In the genomic region with DNA sequence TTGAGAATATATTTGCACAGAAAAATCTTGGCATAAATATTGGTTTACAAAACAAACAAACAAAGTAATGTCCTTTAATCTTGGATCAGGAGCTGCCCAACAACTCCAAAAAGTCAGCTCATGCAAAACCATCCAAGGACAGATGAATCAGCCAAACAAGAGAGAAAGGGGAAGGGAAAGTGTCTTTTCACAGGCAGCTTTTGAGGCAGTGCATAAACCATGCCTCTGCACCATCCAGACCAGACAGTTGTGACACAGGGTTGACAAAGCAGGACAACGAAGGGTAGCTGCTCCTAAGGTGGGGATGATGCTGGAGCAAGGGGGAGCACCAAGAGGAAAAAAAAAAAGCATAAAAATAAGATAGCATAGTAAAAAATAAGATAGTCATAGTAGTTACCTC, we compare ENCODE assay signal across 23 cellular contexts. TPM values are rescaled to one million over a fixed set of nuclear protein-coding genes. Genes with fewer than 3 reads are reported as not detected.
DNase-seq lines count a peak whose midpoint lies in the region; ATAC-seq and TF ChIP-seq lines count a peak whose summit lies in the region.
"Had no signal": no experiment of that assay in that cellular context is flagged by ENCODE, and none has a peak within 500 bp of the region (broad histone marks: within the 10 kb centered on the region; RNA-seq: fewer than 3 reads in every experiment).

No MANE protein-coding gene starts in this region.

- H3K27ac ChIP-seq in neural progenitor cell (no peak overlapping the region), vagina (no peak overlapping the region)
- H3K27ac ChIP-seq: right atrium auricular region, thoracic aorta had no signal

- TF ChIP-seq CTCF in neural progenitor cell (IDR thresholded peaks at IDR 0.05), result no peak
- TF ChIP-seq CTCF in vagina (IDR thresholded peaks at IDR 0.05), result no peak
- no peak for TF ChIP-seq CTCF in Calu3 (IDR thresholded peaks at IDR 0.05; ENCODE audit: unreplicated experiment)

- H3K27me3 Mint-ChIP-seq in IgD-negative memory B cell (no peaks in the 10 kb centered on the region), neural progenitor cell (ENCODE audit: insufficient read depth, low read depth) (peaks cover 6% of the 10 kb centered on the region), Calu3 (ENCODE audit: unreplicated experiment) (no peaks in the 10 kb centered on the region)

- H3K4me1 Mint-ChIP-seq in IgD-negative memory B cell, result peaks cover 40 to 54% (median 50%) of the 10 kb centered on the region in 3 donors
- H3K4me1 Mint-ChIP-seq in neural progenitor cell, result no peaks in the 10 kb centered on the region
- H3K4me1 Mint-ChIP-seq in Calu3 (ENCODE audit: low read depth, unreplicated experiment), result no peaks in the 10 kb centered on the region
- H3K4me1 Mint-ChIP-seq: activated naive CD4-positive, alpha-beta T cell treated with anti-CD3 and anti-CD28 coated beads, Interleukin-2, amount 50 U/mL, for 24 hours had no signal

- H3K9me3 Mint-ChIP-seq in IgD-negative memory B cell (no peaks in the 10 kb centered on the region), neural progenitor cell (no peaks in the 10 kb centered on the region), Calu3 (ENCODE audit: low read depth, unreplicated experiment) (no peaks in the 10 kb centered on the region)
- H3K9me3 Mint-ChIP-seq: activated CD4-positive, alpha-beta T cell treated with anti-CD3 and anti-CD28 coated beads, Interleukin-2, amount 10 ng/mL, durations not matched to agents 24 days and 14 days; activated naive CD4-positive, alpha-beta T cell treated with anti-CD3 and anti-CD28 coated beads, Interleukin-2, amount 50 U/mL, for 24 hours; T-helper 2 cell treated with Interferon-gamma antibody and Interleukin-4, amounts not matched to agents 5 μg/mL and 100 μg/mL, for 36 hours had no signal

- intact Hi-C loops in vagina (cut with DNase I) (no loop called here), Calu3 (cut with micrococcal nuclease; ENCODE audit: unreplicated experiment) (no loop called here)

- no peaks in the 10 kb centered on the region for H3F3A ChIP-seq in neural progenitor cell (ENCODE audit: low read depth)

- no peaks in the 10 kb centered on the region for H3K9me3 ChIP-seq in neural progenitor cell (ENCODE audit: low read depth)
- no peaks in the 10 kb centered on the region for H3K9me3 ChIP-seq in vagina
- H3K9me3 ChIP-seq: body of pancreas, right atrium auricular region, thoracic aorta had no signal

- H3K4me3 ChIP-seq in neural progenitor cell (no peak overlapping the region), vagina (no peak overlapping the region)
- H3K4me3 ChIP-seq: body of pancreas, K562, right atrium auricular region, thoracic aorta had no signal

- TF ChIP-seq POLR2A in vagina (IDR thresholded peaks at IDR 0.05), result no peak

- H3K4me2 ChIP-seq in neural progenitor cell, result no peak overlapping the region

- H3K9ac ChIP-seq in neural progenitor cell, result no peak overlapping the region

- H3K36me3 ChIP-seq in neural progenitor cell, result no peaks in the 10 kb centered on the region
- no peaks in the 10 kb centered on the region for H3K36me3 ChIP-seq in vagina
- H3K36me3 ChIP-seq: right atrium auricular region, thoracic aorta had no signal

- H3K27me3 ChIP-seq in neural progenitor cell, result no peaks in the 10 kb centered on the region
- H3K27me3 ChIP-seq in vagina, result no peaks in the 10 kb centered on the region
- H3K27me3 ChIP-seq: body of pancreas, right atrium auricular region had no signal

- H3K27ac Mint-ChIP-seq in IgD-negative memory B cell, result peak overlapping the region in 2 of 3 donors; percentile 19 to 80
- peak overlapping the region; percentile 4 for H3K27ac Mint-ChIP-seq in neural progenitor cell
- no peak overlapping the region for H3K27ac Mint-ChIP-seq in Calu3 (ENCODE audit: unreplicated experiment)
- H3K27ac Mint-ChIP-seq: activated CD4-positive, alpha-beta T cell treated with anti-CD3 and anti-CD28 coated beads, Interleukin-2, amount 10 ng/mL, durations not matched to agents 24 days and 14 days; activated naive CD4-positive, alpha-beta T cell treated with anti-CD3 and anti-CD28 coated beads, Interleukin-2, amount 50 U/mL, for 24 hours; T-helper 2 cell treated with Interferon-gamma antibody and Interleukin-4, amounts not matched to agents 5 μg/mL and 100 μg/mL, for 36 hours had no signal

- peaks cover 20% of the 10 kb centered on the region for H3K36me3 Mint-ChIP-seq in IgD-negative memory B cell
- no peaks in the 10 kb centered on the region for H3K36me3 Mint-ChIP-seq in neural progenitor cell
- H3K36me3 Mint-ChIP-seq in Calu3 (ENCODE audit: insufficient read depth, unreplicated experiment), result no peaks in the 10 kb centered on the region
- H3K36me3 Mint-ChIP-seq: activated naive CD4-positive, alpha-beta T cell treated with anti-CD3 and anti-CD28 coated beads, Interleukin-2, amount 50 U/mL, for 24 hours had no signal

- no peak overlapping the region for H2AFZ ChIP-seq in neural progenitor cell (replicated peaks)

- peak; percentile 42 for ATAC-seq in GM18511 (IDR thresholded peaks at IDR 0.05; ENCODE audit: unreplicated experiment)
- ATAC-seq: body of pancreas, K562 had no signal

- CTCF ChIA-PET in Calu3 (lab: Charles Lee), result interaction anchor here (0.5 kb wide), 1 partner anchor 58 kb away, joined by 3 read pairs; no protein-coding TSS in a partner anchor

- H3K4me3 Mint-ChIP-seq in IgD-negative memory B cell (peak overlapping the region in 3 of 4 donors; percentile 39 to 76 (median 69)), neural progenitor cell (no peak overlapping the region), Calu3 (ENCODE audit: low read depth, unreplicated experiment) (no peak overlapping the region)
- H3K4me3 Mint-ChIP-seq: activated CD4-positive, alpha-beta T cell treated with anti-CD3 and anti-CD28 coated beads, Interleukin-2, amount 10 ng/mL, durations not matched to agents 24 days and 14 days; activated naive CD4-positive, alpha-beta T cell treated with anti-CD3 and anti-CD28 coated beads, Interleukin-2, amount 50 U/mL, for 24 hours; T-helper 2 cell treated with Interferon-gamma antibody and Interleukin-4, amounts not matched to agents 5 μg/mL and 100 μg/mL, for 36 hours had no signal

- no peaks in the 10 kb centered on the region for H4K20me1 ChIP-seq in neural progenitor cell (ENCODE audit: low read depth)

- no peaks in the 10 kb centered on the region for H3K79me2 ChIP-seq in neural progenitor cell (ENCODE audit: low read depth)

- DNase-seq in SIG-M5 treated with dmso at 0.1 percent for 504 hours (lab: John Stamatoyannopoulos, UW; ENCODE audit: unreplicated experiment), result peak; percentile 91
- no peak for DNase-seq in neural progenitor cell (ENCODE audit: low spot score)
- DNase-seq in vagina (ENCODE audit: extremely low spot score in 2 of 2), result no peak
- no peak for DNase-seq in NCI-H1694 (lab: John Stamatoyannopoulos, UW)
- DNase-seq in NCI-H2196 (lab: John Stamatoyannopoulos, UW; ENCODE audit: unreplicated experiment), result no peak
- no peak for DNase-seq in Calu3
- DNase-seq: activated CD4-positive, alpha-beta T cell treated with anti-CD3 and anti-CD28 coated beads, Interleukin-2, amount 10 ng/mL, durations not matched to agents 24 days and 14 days; dermis blood vessel endothelial cell; mammary epithelial cell; NCI-H187 treated with DMSO at 0.1 percent for 48 hours; NCI-H526 treated with DMSO at 0.1 percent for 48 hours; stimulated activated CD4-positive, alpha-beta T cell treated with anti-CD3 and anti-CD28 coated beads, Interleukin-1b, Interleukin-23, amount 100 ng/mL, for 48 hours had no signal

- no peaks in the 10 kb centered on the region for H3K4me1 ChIP-seq in neural progenitor cell
- H3K4me1 ChIP-seq in vagina, result no peaks in the 10 kb centered on the region
- H3K4me1 ChIP-seq: body of pancreas, right atrium auricular region had no signal

- no TSS peak for BruUV-seq in Calu3 (replicated peaks; lab: Mats Ljungman, UMichigan)

RNA-seq across cellular contexts. Expression of a gene that starts 8.7 kb away (rescaled TPM):
- 85.1 TPM for polyA plus RNA-seq in IgD-negative memory B cell
- not detected in 2 replicates for total RNA-seq in neural progenitor cell (ENCODE audit: low replicate concordance)
- 0.98 TPM for total RNA-seq in vagina
- 0.24 TPM in 1 of 2 replicates, not detected in the other for total RNA-seq in Calu3 (2022)
- total RNA-seq: dermis blood vessel endothelial cell, epithelial cell of proximal tubule had no signal
- polyA plus RNA-seq: BJ, K562 had no signal

RNA-seq across cellular contexts. Expression of a gene that starts 41.9 kb away (rescaled TPM):
- 4.0 TPM for polyA plus RNA-seq in IgD-negative memory B cell
- total RNA-seq in neural progenitor cell (ENCODE audit: low replicate concordance), result 0.07 and 0.22 TPM in 2 replicates
- 3.7 TPM for total RNA-seq in vagina
- total RNA-seq in Calu3 (2022), result 15.7 and 17.0 TPM in 2 replicates
- total RNA-seq: Daoy, dermis blood vessel endothelial cell, right atrium auricular region, thoracic aorta had no signal
- polyA plus RNA-seq: BJ, K562 had no signal

Comparison
In these comparisons a context has a peak if more than half of its experiments do, and no peak if none do; other contexts are left out.
1. H3K4me3 Mint-ChIP-seq: peak in IgD-negative memory B cell (3 of 4); none in neural progenitor cell (single experiment) and Calu3 (single experiment).